23 cellular contexts compared by ENCODE assay signal in the genomic region with DNA sequence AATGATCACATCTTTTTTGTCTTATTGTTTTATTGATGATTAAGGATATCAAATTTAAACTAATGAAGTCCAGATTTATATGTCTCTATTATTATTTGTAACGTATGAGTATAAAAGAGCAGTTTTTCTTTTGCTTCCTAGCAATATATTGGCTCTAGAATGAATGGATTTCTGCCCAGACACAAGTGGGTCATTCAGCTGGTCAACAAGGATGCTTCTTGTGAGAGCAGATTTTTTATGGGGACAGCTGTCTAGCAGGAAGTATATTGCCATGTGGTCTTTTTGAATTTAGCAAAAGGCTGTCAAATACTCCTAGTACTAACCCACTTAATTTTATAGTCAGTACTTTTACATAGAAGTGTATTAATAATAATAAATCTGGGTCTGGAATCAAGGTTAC.
"Had no signal": no experiment of that assay in that cellular context is flagged by ENCODE, and none has a peak within 500 bp of the region (broad histone marks: within the 10 kb centered on the region; RNA-seq: fewer than 3 reads in every experiment).

No MANE protein-coding gene starts in this region.

- ATAC-seq: activated CD8-positive, alpha-beta T cell treated with anti-CD3 and anti-CD28 coated beads for 36 hours; activated T-cell treated with anti-CD3 and anti-CD28 coated beads, Interleukin-2, amount 50 U/mL, for 4 hours; natural killer cell; right cardiac atrium; stimulated activated naive CD8-positive, alpha-beta T cell treated with anti-CD3 and anti-CD28 coated beads, Interleukin-15, Interleukin-2, amounts not matched to agents 100 U/mL and 50 U/mL, for 24 hours had no signal

- DNase-seq: activated B cell treated with CpG ODN at 0.5 μM for 24 hours; activated CD4-positive, alpha-beta T cell treated with anti-CD3 and anti-CD28 coated beads for 48 hours; activated CD8-positive, alpha-beta T cell treated with anti-CD3 and anti-CD28 coated beads for 36 hours; activated effector memory CD4-positive, alpha-beta T cell treated with Interleukin-2 at 50 U/mL for 16 hours; activated naive CD4-positive, alpha-beta T cell treated with anti-CD3 and anti-CD28 coated beads, Interleukin-2, amount 50 U/mL, for 16 hours; activated T-cell treated with anti-CD3 and anti-CD28 coated beads, Interleukin-2, amount 50 U/mL, for 4 hours; adrenal gland; esophagus squamous epithelium; glutamatergic neuron; left ventricle myocardium inferior; natural killer cell; right cardiac atrium; small intestine; stimulated activated CD4-positive, alpha-beta T cell treated with anti-CD3 and anti-CD28 coated beads, Interleukin-4, amount 100 ng/mL, for 4 hours; stimulated activated CD8-positive, alpha-beta memory T cell treated with anti-CD3 and anti-CD28 coated beads, Interleukin-4, amount 100 ng/mL, for 48 hours; stimulated activated naive CD8-positive, alpha-beta T cell treated with anti-CD3 and anti-CD28 coated beads, Interleukin-15, Interleukin-2, amounts not matched to agents 100 U/mL and 50 U/mL, for 24 hours; upper lobe of left lung had no signal

- H3K4me1 ChIP-seq: adrenal gland, esophagus squamous epithelium, left ventricle myocardium inferior, parathyroid adenoma, suprapubic skin, upper lobe of left lung had no signal

- H3K9me3 ChIP-seq: adrenal gland, esophagus squamous epithelium, left ventricle myocardium inferior, neutrophil, suprapubic skin, upper lobe of left lung had no signal

- FAIRE-seq: colon, small intestine, TTC549 had no signal

- H3K36me3 ChIP-seq: adrenal gland, cardiac muscle cell, esophagus squamous epithelium, left ventricle myocardium inferior, neutrophil, suprapubic skin, upper lobe of left lung had no signal

- H3K4me3 ChIP-seq: adrenal gland, cardiac muscle cell, esophagus squamous epithelium, left ventricle myocardium inferior, suprapubic skin, upper lobe of left lung had no signal

- H3K27me3 ChIP-seq: adrenal gland, cardiac muscle cell, esophagus squamous epithelium, neutrophil, suprapubic skin, upper lobe of left lung had no signal

- H3K27ac ChIP-seq: adrenal gland, cardiac muscle cell, esophagus squamous epithelium, left ventricle myocardium inferior, neutrophil, parathyroid adenoma, suprapubic skin, upper lobe of left lung had no signal
